9 cellular contexts compared by ENCODE assay signal in the genomic region with DNA sequence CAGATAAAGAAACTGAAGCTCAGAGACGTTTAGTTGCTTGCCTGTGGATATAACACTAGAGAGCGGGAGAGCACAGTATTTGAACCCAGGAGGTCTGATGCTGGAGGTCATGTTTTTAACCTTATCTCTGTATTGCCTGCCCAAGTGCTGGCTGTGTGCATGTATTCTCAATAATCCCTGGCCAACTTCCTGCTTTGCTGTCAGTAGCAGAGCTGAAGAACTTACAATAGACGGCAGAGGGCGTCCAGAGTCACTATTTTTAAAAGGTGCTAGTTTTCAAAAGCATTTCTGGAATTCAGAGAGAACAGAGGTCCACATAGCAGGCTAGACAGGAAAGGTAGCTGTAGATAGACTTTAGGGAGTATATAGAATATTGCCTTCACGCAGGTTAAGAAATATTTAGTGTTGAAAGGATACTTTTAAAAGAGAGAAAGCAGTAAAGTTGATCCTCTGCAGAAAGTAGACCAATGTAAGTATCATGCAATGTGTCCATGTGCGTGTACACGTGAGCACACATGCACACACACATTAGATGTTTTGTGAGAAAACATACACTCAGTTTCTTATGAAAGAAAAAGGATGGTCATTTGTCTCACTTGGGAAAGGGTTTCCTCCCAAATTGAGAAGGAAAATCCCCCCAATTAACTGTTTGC. TPM values are rescaled to one million over a fixed set of nuclear protein-coding genes. Genes with fewer than 3 reads are reported as not detected.
A peak's percentile ranks its signal among the peaks of the same experiment; 100 is the strongest.
DNase-seq lines count a peak whose midpoint lies in the region; ATAC-seq, FAIRE-seq and TF ChIP-seq lines count a peak whose summit lies in the region.
"Had no signal": no experiment of that assay in that cellular context is flagged by ENCODE, and none has a peak within 500 bp of the region (broad histone marks: within the 10 kb centered on the region; RNA-seq: fewer than 3 reads in every experiment).

No MANE protein-coding gene starts in this region.

- DNase-seq in NCI-H1417 (lab: John Stamatoyannopoulos, UW) (peak in 2 of 3 experiments; percentile 8 to 70), NCI-H1417 treated with DMSO at 0.1 percent for 48 hours (lab: John Stamatoyannopoulos, UW) (no peak), LHCN-M2 (ENCODE audit: low read depth) (peak; percentile 87), RWPE1 (ENCODE audit: low spot score) (peak; percentile 66), T47D (ENCODE audit: low read depth in 1 of 2, low spot score in 1 of 2) (peak; percentile 26 to 91)
- peak in 3 of 4 experiments; percentile 1 to 13 (median 7) for DNase-seq in stimulated activated CD4-positive, alpha-beta T cell treated with anti-CD3 and anti-CD28 coated beads, Interleukin-1b, Interleukin-23, amount 100 ng/mL, for 24 hours (ENCODE audit: low read depth in 4 of 4, low spot score in 1 of 4)

- CTCF ChIA-PET in RWPE1 (lab: Yijun Ruan, JAX) = interaction anchor here (0.5 to 6.1 kb wide), 23 partner anchors 10 to 495 kb away, joined by 3 to 62 read pairs (median 5); no protein-coding TSS in a partner anchor

- POLR2A ChIA-PET in RWPE1 (lab: Yijun Ruan, JAX; ENCODE audit: low non-redundant PET) = no interaction called here

- in situ Hi-C loops in T47D (cut with HindIII; ENCODE audit: low pct_unique_long_range_greater_than_20kb, low sequenced_read_pairs) = no loop called here

- H3K27ac ChIP-seq in RWPE1 = no peak overlapping the region
- H3K27ac ChIP-seq: BLaER1 treated with 17β-estradiol and CSF1 and Interleukin-3, amounts not matched to agents 10 nM and 100 nM had no signal

- peak; percentile 78 for ATAC-seq in GM21737 (IDR thresholded peaks at IDR 0.05; ENCODE audit: unreplicated experiment)

- TF ChIP-seq CTCF in RWPE1 (conservative IDR thresholded peaks at IDR 0.05; ENCODE audit: low read depth) = peak; percentile 94

- peak; percentile 97 for FAIRE-seq in islet of Langerhans (lab: Jason Lieb, UNC)

RNA-seq across cellular contexts. Expression of a gene that starts 46.3 kb away (rescaled TPM):
- 19.0 and 25.3 TPM in 2 replicates for total RNA-seq in LHCN-M2 (2014; rRNA removed)
- 8.6 TPM for polyA plus RNA-seq in LHCN-M2 (2012)

RNA-seq across cellular contexts. Expression of a gene that starts 46.4 kb away (rescaled TPM):
- 87.1 and 91.1 TPM in 2 replicates for total RNA-seq in LHCN-M2 (2014; rRNA removed)
- 34.8 TPM for polyA plus RNA-seq in LHCN-M2 (2012)
